In the genomic region with DNA sequence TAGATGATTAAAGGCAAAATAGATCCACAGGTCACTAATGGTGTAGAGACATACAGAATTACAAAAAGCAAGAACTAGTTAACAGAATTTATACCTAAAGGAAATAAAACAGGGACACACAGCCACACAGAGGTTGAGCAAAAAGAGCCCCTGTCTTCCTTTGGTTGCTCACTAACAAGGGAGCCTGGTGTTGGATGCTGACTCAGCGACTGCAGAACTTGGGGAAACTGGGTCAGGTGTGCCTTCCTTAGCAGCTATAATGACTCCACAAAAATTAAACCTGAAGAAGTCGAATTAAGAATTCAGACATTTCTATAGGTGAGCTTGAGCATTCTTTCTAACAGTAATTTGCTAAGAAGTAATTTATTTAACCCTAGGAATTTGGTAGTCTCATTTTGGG, we compare ENCODE assay signal across 2 cellular contexts.
TF ChIP-seq lines count a peak whose summit lies in the region.

No MANE protein-coding gene starts in this region.

TF ChIP-seq in HepG2, 621 proteins besides CTCF, POLR2A, EP300 and RAD21:
- peak; percentile 40 to 61; a peak in 2 of 4 replicates for TF ChIP-seq MAFK (conservative IDR thresholded peaks at IDR 0.05 in 1 of 2, IDR thresholded peaks at IDR 0.05 in 1 of 2; ENCODE audit: low read length in 2 of 2)
- peak; percentile 59 for TF ChIP-seq MAFF (IDR thresholded peaks at IDR 0.05; ENCODE audit: low read depth, low read length)
- TF ChIP-seq KAT8 (CRISPR knock-in tag; IDR thresholded peaks at IDR 0.05): no peak

TF ChIP-seq in H1, 55 proteins besides CTCF, POLR2A, EP300 and RAD21:
- peak; percentile 59 for TF ChIP-seq MAFK (IDR thresholded peaks at IDR 0.05; ENCODE audit: low read depth, low read length)
- peak; percentile 50; the same call in 1 of the 2 replicates for TF ChIP-seq BACH1 (IDR thresholded peaks at IDR 0.05; ENCODE audit: low read length)
- TF ChIP-seq SUZ12 (IDR thresholded peaks at IDR 0.05; ENCODE audit: low read length): no peak
TF ChIP-seq in H1: peak in this region for 2.
